Comparison of ENCODE assay signal across 17 cellular contexts in the genomic region with DNA sequence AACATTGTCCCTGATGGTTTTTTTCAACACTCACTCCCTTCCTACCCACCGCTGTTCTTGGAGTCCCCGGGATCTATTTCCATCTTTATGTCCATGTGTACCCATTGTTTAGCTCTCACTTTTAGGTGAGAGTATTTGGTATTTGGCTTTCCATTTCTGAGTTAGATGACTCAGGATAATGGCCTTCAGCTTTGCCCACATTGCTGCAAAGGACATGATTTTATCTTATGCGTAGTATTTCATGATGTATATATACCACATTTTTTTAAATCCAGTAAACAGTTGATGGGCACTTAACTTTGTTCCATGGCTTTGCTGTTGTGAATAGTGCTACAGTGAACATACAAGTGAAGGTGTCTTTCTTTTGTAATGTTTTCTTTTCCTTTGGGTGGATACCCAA.
DNase-seq lines count a peak whose midpoint lies in the region; ATAC-seq and TF ChIP-seq lines count a peak whose summit lies in the region.
"Had no signal": no experiment of that assay in that cellular context is flagged by ENCODE, and none has a peak within 500 bp of the region (broad histone marks: within the 10 kb centered on the region; RNA-seq: fewer than 3 reads in every experiment).

No MANE protein-coding gene starts in this region.

- H3K9ac ChIP-seq in SK-N-SH = no peak overlapping the region
- H3K9ac ChIP-seq in PC-3 (ENCODE audit: low read length) = no peak overlapping the region

- H3K9me2 ChIP-seq in SK-N-SH (no peaks in the 10 kb centered on the region), PC-3 (replicated peaks; ENCODE audit: low read length) (no peaks in the 10 kb centered on the region)

- H3K9me3 ChIP-seq in SK-N-SH (peaks cover 11% of the 10 kb centered on the region; the same call in 1 of the 2 replicates), PC-3 (ENCODE audit: low read length) (no peaks in the 10 kb centered on the region)

- H3K4me3 ChIP-seq in SK-N-SH (ENCODE audit: low read depth in 2 of 2, low read length in 1 of 2) (no peak overlapping the region), PC-3 (ENCODE audit: low read length) (no peak overlapping the region), choroid plexus epithelial cell (ENCODE audit: low read depth, low read length) (no peak overlapping the region)
- H3K4me3 ChIP-seq: SK-N-MC had no signal

- TF ChIP-seq EP300 in SK-N-SH (IDR thresholded peaks at IDR 0.05; ENCODE audit: borderline replicate concordance in 1 of 2, low read depth in 1 of 2, low read length in 1 of 2) = no peak

- no peaks in the 10 kb centered on the region; a peak in 1 of 4 replicates for H3K4me1 ChIP-seq in SK-N-SH (ENCODE audit: control insufficient read depth in 1 of 2, insufficient read depth in 2 of 2, low read depth in 1 of 2, low read length in 1 of 2)
- peaks cover 7% of the 10 kb centered on the region; the same call in 1 of the 2 replicates for H3K4me1 ChIP-seq in PC-3 (ENCODE audit: insufficient read depth, low read length)

- H3F3A ChIP-seq in SK-N-SH (replicated peaks; ENCODE audit: insufficient read depth) = peaks cover 8% of the 10 kb centered on the region
- H3F3A ChIP-seq in PC-3 (ENCODE audit: low read length, unreplicated experiment) = no peaks in the 10 kb centered on the region

- ATAC-seq in SK-N-SH treated with all-trans-retinoic acid at 6 μM for 48 hours (no peak), PC-3 (peak; percentile 60), GM21515 (IDR thresholded peaks at IDR 0.05; ENCODE audit: unreplicated experiment) (no peak), HG03354 (IDR thresholded peaks at IDR 0.05; ENCODE audit: poor library complexity, severe bottlenecking, unreplicated experiment) (no peak)

- TF ChIP-seq RAD21 in SK-N-SH (IDR thresholded peaks at IDR 0.05; ENCODE audit: low read length) = no peak

- H2AFZ ChIP-seq in SK-N-SH (ENCODE audit: low read depth) (no peak overlapping the region), PC-3 (ENCODE audit: low read length) (no peak overlapping the region)

- 88% methylated on average over 3 of the region's 3 CpGs for WGBS in SK-N-SH (ENCODE audit: low lambda C conversion rate)

- H3K27ac ChIP-seq in SK-N-SH (ENCODE audit: low read depth in 2 of 2, low read length in 1 of 2) (no peak overlapping the region), PC-3 (ENCODE audit: low read length) (no peak overlapping the region)
- H3K27ac ChIP-seq: 22Rv1, SK-N-MC had no signal

- no TSS peak for BruUV-seq in PC-3 (replicated peaks; lab: Mats Ljungman, UMichigan)

- no peak overlapping the region for H3K4me2 ChIP-seq in SK-N-SH
- H3K4me2 ChIP-seq in PC-3 (ENCODE audit: low read length) = no peak overlapping the region

- H3K79me2 ChIP-seq in SK-N-SH (ENCODE audit: insufficient read depth) (no peaks in the 10 kb centered on the region), PC-3 (ENCODE audit: low read length) (no peaks in the 10 kb centered on the region)

- POLR2A ChIA-PET in SK-N-SH (lab: Yijun Ruan, JAX) (no interaction called here), PC-3 (lab: Charles Lee; ENCODE audit: unreplicated experiment) (no interaction called here)

- H3K36me3 ChIP-seq in SK-N-SH (replicated peaks in 1 of 2; ENCODE audit: control insufficient read depth in 1 of 2, insufficient read depth in 2 of 2, low read length in 1 of 2) (peaks cover 0 to 6% of the 10 kb centered on the region in 2 experiments), PC-3 (ENCODE audit: low read depth, low read length) (no peaks in the 10 kb centered on the region)

- TF ChIP-seq CTCF in SK-N-SH (IDR thresholded peaks at IDR 0.05) = no peak
- no peak for TF ChIP-seq CTCF in PC-3 (conservative IDR thresholded peaks at IDR 0.05; ENCODE audit: low read depth, low read length)
- TF ChIP-seq CTCF in choroid plexus epithelial cell (conservative IDR thresholded peaks at IDR 0.05; ENCODE audit: low read depth, low read length) = no peak

- CTCF ChIA-PET in SK-N-SH (lab: Yijun Ruan, JAX) = interaction anchor here (0.6 kb wide), 1 partner anchor 308 kb away, joined by 3 read pairs; no protein-coding TSS in a partner anchor
- CTCF ChIA-PET in PC-3 (lab: Charles Lee) = no interaction called here

- DNase-seq in SK-N-SH (no peak), PC-3 (peak; percentile 67), choroid plexus epithelial cell (ENCODE audit: low read depth) (peak; percentile 36)
- DNase-seq in activated CD4-positive, alpha-beta T cell treated with anti-CD3 and anti-CD28 coated beads for 48 hours = no peak
- no peak for DNase-seq in effector CD4-positive, alpha-beta T cell
- DNase-seq: C1 segment of cervical spinal cord; IMR-90; NCI-H1436 treated with DMSO at 0.1 percent for 48 hours; NCI-H2081; NCI-H526; NK-92 treated with Interleukin-12 subunit alpha and Interleukin-12 subunit beta, amount 100 ng/mL, for 24 hours; OCI-M1 had no signal

- H4K20me1 ChIP-seq in SK-N-SH (ENCODE audit: insufficient read depth) (no peaks in the 10 kb centered on the region), PC-3 (ENCODE audit: low read length) (no peaks in the 10 kb centered on the region)

- H3K27me3 ChIP-seq in SK-N-SH (ENCODE audit: insufficient read depth) = no peaks in the 10 kb centered on the region
- no peaks in the 10 kb centered on the region for H3K27me3 ChIP-seq in PC-3 (ENCODE audit: low read length)

- intact Hi-C loops in PC-3 (cut with micrococcal nuclease) = no loop called here

TF ChIP-seq in SK-N-SH, 30 proteins besides CTCF, POLR2A, EP300 and RAD21 (continues in another document):
- TF ChIP-seq MXI1 (IDR thresholded peaks at IDR 0.05; ENCODE audit: low read depth, low read length) (no peak), SIN3A (IDR thresholded peaks at IDR 0.05; ENCODE audit: borderline replicate concordance, low read depth, low read length) (no peak), TCF12 (IDR thresholded peaks at IDR 0.05) (peak; percentile 7; the same call in 1 of the 2 replicates), RXRA (IDR thresholded peaks at IDR 0.05; ENCODE audit: borderline replicate concordance, low read depth) (no peak), TAF1 (IDR thresholded peaks at IDR 0.05; ENCODE audit: borderline replicate concordance, low read depth, low read length) (no peak), JUND (IDR thresholded peaks at IDR 0.05) (peak; percentile 18; the same call in 1 of the 2 replicates), EZH2phosphoT487 (IDR thresholded peaks at IDR 0.05; ENCODE audit: borderline replicate concordance, low read depth) (no peak), POLR2AphosphoS5 (IDR thresholded peaks at IDR 0.05; ENCODE audit: low read depth, low read length) (no peak)
- TF ChIP-seq, protein P1, sequence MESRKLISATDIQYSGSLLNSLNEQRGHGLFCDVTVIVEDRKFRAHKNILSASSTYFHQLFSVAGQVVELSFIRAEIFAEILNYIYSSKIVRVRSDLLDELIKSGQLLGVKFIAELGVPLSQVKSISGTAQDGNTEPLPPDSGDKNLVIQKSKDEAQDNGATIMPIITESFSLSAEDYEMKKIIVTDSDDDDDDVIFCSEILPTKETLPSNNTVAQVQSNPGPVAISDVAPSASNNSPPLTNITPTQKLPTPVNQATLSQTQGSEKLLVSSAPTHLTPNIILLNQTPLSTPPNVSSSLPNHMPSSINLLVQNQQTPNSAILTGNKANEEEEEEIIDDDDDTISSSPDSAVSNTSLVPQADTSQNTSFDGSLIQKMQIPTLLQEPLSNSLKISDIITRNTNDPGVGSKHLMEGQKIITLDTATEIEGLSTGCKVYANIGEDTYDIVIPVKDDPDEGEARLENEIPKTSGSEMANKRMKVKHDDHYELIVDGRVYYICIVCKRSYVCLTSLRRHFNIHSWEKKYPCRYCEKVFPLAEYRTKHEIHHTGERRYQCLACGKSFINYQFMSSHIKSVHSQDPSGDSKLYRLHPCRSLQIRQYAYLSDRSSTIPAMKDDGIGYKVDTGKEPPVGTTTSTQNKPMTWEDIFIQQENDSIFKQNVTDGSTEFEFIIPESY (IDR thresholded peaks at IDR 0.05; ENCODE audit: borderline replicate concordance, low read depth) = no peak

TF ChIP-seq in SK-N-SH treated with all-trans-retinoic acid at 6 μM for 48 hours, 23 proteins besides CTCF, POLR2A, EP300 and RAD21 (continues in another document):
- TF ChIP-seq ZNF565 (CRISPR knock-in tag; conservative IDR thresholded peaks at IDR 0.05; ENCODE audit: low read depth) = no peak
- no peak for TF ChIP-seq ZFP3 (CRISPR knock-in tag; IDR thresholded peaks at IDR 0.05)
- TF ChIP-seq, protein P2, sequence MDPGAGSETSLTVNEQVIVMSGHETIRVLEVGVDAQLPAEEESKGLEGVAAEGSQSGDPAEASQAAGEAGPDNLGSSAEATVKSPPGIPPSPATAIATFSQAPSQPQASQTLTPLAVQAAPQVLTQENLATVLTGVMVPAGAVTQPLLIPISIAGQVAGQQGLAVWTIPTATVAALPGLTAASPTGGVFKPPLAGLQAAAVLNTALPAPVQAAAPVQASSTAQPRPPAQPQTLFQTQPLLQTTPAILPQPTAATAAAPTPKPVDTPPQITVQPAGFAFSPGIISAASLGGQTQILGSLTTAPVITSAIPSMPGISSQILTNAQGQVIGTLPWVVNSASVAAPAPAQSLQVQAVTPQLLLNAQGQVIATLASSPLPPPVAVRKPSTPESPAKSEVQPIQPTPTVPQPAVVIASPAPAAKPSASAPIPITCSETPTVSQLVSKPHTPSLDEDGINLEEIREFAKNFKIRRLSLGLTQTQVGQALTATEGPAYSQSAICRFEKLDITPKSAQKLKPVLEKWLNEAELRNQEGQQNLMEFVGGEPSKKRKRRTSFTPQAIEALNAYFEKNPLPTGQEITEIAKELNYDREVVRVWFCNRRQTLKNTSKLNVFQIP (CRISPR knock-in tag; IDR thresholded peaks at IDR 0.05; ENCODE audit: borderline replicate concordance, low read depth) = no peak
- TF ChIP-seq, protein P3, sequence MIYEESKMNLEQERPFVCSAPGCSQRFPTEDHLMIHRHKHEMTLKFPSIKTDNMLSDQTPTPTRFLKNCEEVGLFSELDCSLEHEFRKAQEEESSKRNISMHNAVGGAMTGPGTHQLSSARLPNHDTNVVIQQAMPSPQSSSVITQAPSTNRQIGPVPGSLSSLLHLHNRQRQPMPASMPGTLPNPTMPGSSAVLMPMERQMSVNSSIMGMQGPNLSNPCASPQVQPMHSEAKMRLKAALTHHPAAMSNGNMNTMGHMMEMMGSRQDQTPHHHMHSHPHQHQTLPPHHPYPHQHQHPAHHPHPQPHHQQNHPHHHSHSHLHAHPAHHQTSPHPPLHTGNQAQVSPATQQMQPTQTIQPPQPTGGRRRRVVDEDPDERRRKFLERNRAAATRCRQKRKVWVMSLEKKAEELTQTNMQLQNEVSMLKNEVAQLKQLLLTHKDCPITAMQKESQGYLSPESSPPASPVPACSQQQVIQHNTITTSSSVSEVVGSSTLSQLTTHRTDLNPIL (CRISPR knock-in tag; IDR thresholded peaks at IDR 0.05; ENCODE audit: low read depth) = no peak

Comparison
In these comparisons a context has a peak if more than half of its experiments do, and no peak if none do; other contexts are left out.
1. DNase-seq: peak in PC-3 (single experiment) and choroid plexus epithelial cell (single experiment); none in SK-N-SH (single experiment), activated CD4-positive, alpha-beta T cell treated with anti-CD3 and anti-CD28 coated beads for 48 hours (single experiment) and effector CD4-positive, alpha-beta T cell (single experiment).